In genomic region chr17:81427446-81428120, GRCh38 we compare ENCODE assay signal across 8 cellular contexts. TPM values are rescaled to one million over a fixed set of nuclear protein-coding genes. Genes with fewer than 3 reads are reported as not detected.
A peak's percentile ranks its signal among the peaks of the same experiment; 100 is the strongest.
DNase-seq lines count a peak whose midpoint lies in the region; ATAC-seq and TF ChIP-seq lines count a peak whose summit lies in the region.

No MANE protein-coding gene starts in this region.

- no peak overlapping the region for H2AK5ac ChIP-seq in trophoblast cell (ENCODE audit: low read length)
- no peak overlapping the region for H2AK5ac ChIP-seq in mesendoderm (ENCODE audit: low read length)

- POLR2A ChIA-PET in A673 (lab: Charles Lee; ENCODE audit: low non-redundant PET): no interaction called here

- peaks cover 52% of the 10 kb centered on the region for H3K4me1 ChIP-seq in A673 (ENCODE audit: insufficient read depth, low read length, poor library complexity, severe bottlenecking)
- H3K4me1 ChIP-seq in trophoblast cell (ENCODE audit: control insufficient read depth in 1 of 2, insufficient read depth in 2 of 2, low read length in 2 of 2): peaks cover 8 to 9% of the 10 kb centered on the region in 2 experiments
- H3K4me1 ChIP-seq in mesendoderm (ENCODE audit: control insufficient read depth, low read depth, low read length): peaks cover 3% of the 10 kb centered on the region

- no peak overlapping the region for H3K56ac ChIP-seq in mesendoderm (ENCODE audit: low read length)

- WGBS in trophoblast cell (ENCODE audit: extremely low coverage, insufficient coverage, insufficient read length): no CpG with 5 or more reads among the region's 32 CpGs
- no CpG with 5 or more reads among the region's 32 CpGs for WGBS in mesendoderm (ENCODE audit: extremely low coverage, insufficient coverage, low lambda C conversion rate)

- H3K4ac ChIP-seq in trophoblast cell (ENCODE audit: low read depth, low read length) (no peak overlapping the region), mesendoderm (ENCODE audit: low read depth, low read length) (no peak overlapping the region)

- DNase-seq in A673 (ENCODE audit: low spot score) (peak; percentile 78), amygdala (lab: John Stamatoyannopoulos, UW) (peak in 50 of 56 donors; percentile 27 to 85 (median 66)), midbrain (lab: John Stamatoyannopoulos, UW) (peak; percentile 76), osteocyte (ENCODE audit: extremely low spot score, unreplicated experiment) (no peak), trophoblast cell (no peak), mesendoderm (no peak)

- no peak overlapping the region for H2BK15ac ChIP-seq in mesendoderm (replicated peaks; ENCODE audit: low read depth)

- TF ChIP-seq CTCF in A673 (conservative IDR thresholded peaks at IDR 0.05; ENCODE audit: low read depth, low read length) (no peak), osteocyte (IDR thresholded peaks at IDR 0.05) (no peak)

- H2BK12ac ChIP-seq in trophoblast cell (ENCODE audit: low read length): no peak overlapping the region

- BruUV-seq in A673 (replicated peaks; lab: Mats Ljungman, UMichigan): no TSS peak

- no peak overlapping the region for H3K14ac ChIP-seq in trophoblast cell (ENCODE audit: low read length)

- H3K79me2 ChIP-seq in trophoblast cell (ENCODE audit: control insufficient read depth, insufficient read depth, low read length, poor library complexity) (no peaks in the 10 kb centered on the region), mesendoderm (ENCODE audit: control insufficient read depth, insufficient read depth, low read length) (peaks cover 2% of the 10 kb centered on the region)

- H2BK5ac ChIP-seq in trophoblast cell (ENCODE audit: low read depth, low read length, poor library complexity) (no peak overlapping the region), mesendoderm (ENCODE audit: low read length) (no peak overlapping the region)

- intact Hi-C loops in A673 (cut with micrococcal nuclease; ENCODE audit: unreplicated experiment): no loop called here

- H3K79me1 ChIP-seq in trophoblast cell (ENCODE audit: low read length) (peaks cover 9% of the 10 kb centered on the region), mesendoderm (ENCODE audit: low read length) (peaks cover 6% of the 10 kb centered on the region)

- H3K4me3 ChIP-seq in A673 (ENCODE audit: low read depth, low read length, poor library complexity, severe bottlenecking): no peak overlapping the region
- H3K4me3 ChIP-seq in trophoblast cell (ENCODE audit: low read depth, low read length): no peak overlapping the region
- no peak overlapping the region for H3K4me3 ChIP-seq in mesendoderm (ENCODE audit: low read length)

- H3K9me3 ChIP-seq in A673 (ENCODE audit: low read depth, low read length, poor library complexity, severe bottlenecking) (no peaks in the 10 kb centered on the region), KOPT-K1 (ENCODE audit: insufficient read depth, low read length, poor library complexity, severe bottlenecking) (peaks cover 24% of the 10 kb centered on the region), trophoblast cell (ENCODE audit: insufficient read depth, low read depth, low read length) (peaks cover 14% of the 10 kb centered on the region)

- H2BK120ac ChIP-seq in trophoblast cell (ENCODE audit: insufficient read depth, low read length, poor library complexity): no peak overlapping the region
- H2BK120ac ChIP-seq in mesendoderm (ENCODE audit: low read depth, low read length): no peak overlapping the region

- H4K12ac ChIP-seq in trophoblast cell (ENCODE audit: low read depth, low read length): no peak overlapping the region

- H3K4me3 Mint-ChIP-seq in osteocyte (ENCODE audit: unreplicated experiment): no peak overlapping the region

- H3K36me3 ChIP-seq in A673 (ENCODE audit: insufficient read depth, low read length, poor library complexity, severe bottlenecking) (no peaks in the 10 kb centered on the region), KOPT-K1 (ENCODE audit: insufficient read depth, low read length) (peaks cover 11% of the 10 kb centered on the region), trophoblast cell (ENCODE audit: control insufficient read depth in 1 of 2, insufficient read depth in 2 of 2, low read length in 2 of 2) (no peaks in the 10 kb centered on the region), mesendoderm (ENCODE audit: control insufficient read depth, insufficient read depth, low read length) (no peaks in the 10 kb centered on the region)

- no peak overlapping the region for H3K4me2 ChIP-seq in trophoblast cell (ENCODE audit: low read length)
- H3K4me2 ChIP-seq in mesendoderm (ENCODE audit: low read length): no peak overlapping the region

- H3K27ac Mint-ChIP-seq in osteocyte (ENCODE audit: unreplicated experiment): no peak overlapping the region

- H3K36me3 Mint-ChIP-seq in osteocyte (ENCODE audit: unreplicated experiment): no peaks in the 10 kb centered on the region

- no peaks in the 10 kb centered on the region for H3K27me3 Mint-ChIP-seq in osteocyte (ENCODE audit: unreplicated experiment)

- ATAC-seq in GM18867 (IDR thresholded peaks at IDR 0.05; ENCODE audit: unreplicated experiment): no peak

- no peaks in the 10 kb centered on the region for H3K27me3 ChIP-seq in A673 (replicated peaks; ENCODE audit: insufficient read depth, low read depth, low read length, poor library complexity)
- H3K27me3 ChIP-seq in trophoblast cell (ENCODE audit: insufficient read depth, low read length): no peaks in the 10 kb centered on the region
- H3K27me3 ChIP-seq in mesendoderm (ENCODE audit: insufficient read depth, low read length, poor library complexity): no peaks in the 10 kb centered on the region

- H3K9ac ChIP-seq in trophoblast cell (ENCODE audit: low read length): no peak overlapping the region
- H3K9ac ChIP-seq in mesendoderm (ENCODE audit: low read length): no peak overlapping the region

- H4K8ac ChIP-seq in trophoblast cell (ENCODE audit: low read depth, low read length): no peak overlapping the region
- H4K8ac ChIP-seq in mesendoderm (ENCODE audit: low read depth, low read length): no peak overlapping the region

- H3K23ac ChIP-seq in trophoblast cell (ENCODE audit: low read length) (no peak overlapping the region), mesendoderm (ENCODE audit: low read length) (no peak overlapping the region)

- H3K4me1 Mint-ChIP-seq in osteocyte (ENCODE audit: unreplicated experiment): peaks cover 30% of the 10 kb centered on the region

- H2AFZ ChIP-seq in trophoblast cell (ENCODE audit: insufficient read depth, low read length, poor library complexity): no peak overlapping the region

- H4K91ac ChIP-seq in trophoblast cell (ENCODE audit: low read depth, low read length): no peak overlapping the region

- H3K27ac ChIP-seq in A673 (ENCODE audit: low read depth, low read length, poor library complexity, severe bottlenecking): peak overlapping the region; percentile 55
- H3K27ac ChIP-seq in KOPT-K1 (ENCODE audit: low read depth, low read length, poor library complexity, severe bottlenecking): peak overlapping the region; percentile 100
- H3K27ac ChIP-seq in trophoblast cell (ENCODE audit: low read depth, low read length): no peak overlapping the region
- no peak overlapping the region for H3K27ac ChIP-seq in mesendoderm (ENCODE audit: low read depth, low read length)

- H3K9me3 Mint-ChIP-seq in osteocyte (ENCODE audit: unreplicated experiment): no peaks in the 10 kb centered on the region

- no peak overlapping the region for H3K18ac ChIP-seq in trophoblast cell (ENCODE audit: low read length)
- no peak overlapping the region for H3K18ac ChIP-seq in mesendoderm (ENCODE audit: low read length)

- CTCF ChIA-PET in A673 (lab: Charles Lee): no interaction called here

- no peak overlapping the region for H4K5ac ChIP-seq in mesendoderm (ENCODE audit: low read length)

RNA-seq across cellular contexts. Expression of gene BAHCC1, which starts 32.3 kb away (rescaled TPM):
- total RNA-seq in A673 (2021): 74.2 and 80.6 TPM in 2 replicates
- 55.7 and 57.0 TPM in 2 replicates for total RNA-seq in osteocyte
- polyA plus RNA-seq in trophoblast cell (2013): 2.8 and 3.1 TPM in 2 replicates
- polyA plus RNA-seq in mesendoderm (2013, experiment 1 of 2): 1.6 TPM
- 2.1 TPM for polyA plus RNA-seq in mesendoderm (2013, experiment 2 of 2)

Comparison
In these comparisons a context has a peak if more than half of its experiments do, and no peak if none do; other contexts are left out.
1. DNase-seq: peak in A673 (single experiment), amygdala (50 of 56) and midbrain (single experiment); none in osteocyte (single experiment), trophoblast cell (0 of 2) and mesendoderm (single experiment).
2. H3K27ac ChIP-seq: peak in A673 (single experiment) and KOPT-K1 (single experiment); none in trophoblast cell (single experiment) and mesendoderm (single experiment).